In the genomic region with DNA sequence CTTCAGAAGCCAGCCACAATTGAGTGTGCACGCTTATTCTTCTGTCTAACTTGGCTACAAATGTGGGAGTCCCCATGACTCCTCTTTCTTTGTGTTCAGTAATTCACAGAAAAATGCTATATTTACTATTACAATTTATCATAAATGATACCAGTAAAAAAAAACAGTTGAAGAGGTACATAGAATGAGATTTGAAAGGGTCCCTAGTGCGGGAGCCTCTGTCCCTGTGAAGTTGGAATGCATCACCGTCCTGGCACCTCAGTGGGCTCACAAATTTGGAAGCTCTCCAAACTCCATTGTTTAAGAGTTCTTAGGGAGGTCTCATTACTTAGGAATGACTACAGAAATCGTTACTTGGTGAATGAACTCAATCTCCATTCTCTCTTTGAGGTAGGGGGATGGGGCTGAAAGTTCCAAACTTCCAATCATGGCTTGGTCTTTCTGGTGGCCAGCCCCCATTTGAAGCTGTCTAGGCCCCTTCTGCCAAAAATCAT, we compare ENCODE assay signal across 16 cellular contexts.
"Had no signal": no experiment of that assay in that cellular context is flagged by ENCODE, and none has a peak within 500 bp of the region (broad histone marks: within the 10 kb centered on the region; RNA-seq: fewer than 3 reads in every experiment).

No MANE protein-coding gene starts in this region.

- H3K27me3 Mint-ChIP-seq: stimulated activated memory B cell treated with anti-CD40 and anti-IgM and Interleukin-4, amounts not matched to agents 10 μg/mL and 1 μg/mL and 100 μg/mL, for 72 hours had no signal

- H3K9me3 Mint-ChIP-seq: neural crest cell; T-helper 2 cell treated with Interferon-gamma antibody and Interleukin-4, amounts not matched to agents 5 μg/mL and 100 μg/mL, for 36 hours had no signal

- H3K36me3 Mint-ChIP-seq: activated naive CD8-positive, alpha-beta T cell treated with anti-CD3 and anti-CD28 coated beads, Interleukin-2, amount 10 ng/mL, durations not matched to agents 7 days and 5 days; stimulated activated memory B cell treated with anti-CD40 and anti-IgM and Interleukin-4, amounts not matched to agents 10 μg/mL and 1 μg/mL and 100 μg/mL, for 72 hours had no signal

- DNase-seq: activated CD4-positive, alpha-beta T cell treated with anti-CD3 and anti-CD28 coated beads for 1 hour; activated CD8-positive, alpha-beta memory T cell treated with anti-CD3 and anti-CD28 coated beads, Interleukin-2, amount 50 U/mL, for 48 hours; activated effector memory CD4-positive, alpha-beta T cell treated with Interleukin-2 at 50 U/mL for 16 hours; activated naive CD4-positive, alpha-beta T cell treated with anti-CD3 and anti-CD28 coated beads for 36 hours; activated naive CD8-positive, alpha-beta T cell treated with anti-CD3 and anti-CD28 coated beads, Interleukin-2, amount 10 ng/mL, durations not matched to agents 7 days and 5 days; activated T-cell treated with anti-CD3 and anti-CD28 coated beads, Interleukin-2, amount 50 U/mL, for 4 hours; amniotic stem cell; cerebellar nuclear complex; heart left ventricle; naive thymus-derived CD4-positive, alpha-beta T cell; posterior cingulate gyrus; stimulated activated CD4-positive, alpha-beta T cell treated with anti-CD3 and anti-CD28 coated beads, Interleukin-15, amount 100 ng/mL, for 24 hours; trophoblast cell had no signal

- H3K27ac Mint-ChIP-seq: activated naive CD4-positive, alpha-beta T cell treated with anti-CD3 and anti-CD28 coated beads for 36 hours; activated naive CD8-positive, alpha-beta T cell treated with anti-CD3 and anti-CD28 coated beads, Interleukin-2, amount 10 ng/mL, durations not matched to agents 7 days and 5 days; naive thymus-derived CD4-positive, alpha-beta T cell; stimulated activated memory B cell treated with anti-CD40 and anti-IgM and Interleukin-4, amounts not matched to agents 10 μg/mL and 1 μg/mL and 100 μg/mL, for 72 hours; T-helper 2 cell treated with Interferon-gamma antibody and Interleukin-4, amounts not matched to agents 5 μg/mL and 100 μg/mL, for 36 hours had no signal

- H3K4me1 Mint-ChIP-seq: activated naive CD8-positive, alpha-beta T cell treated with anti-CD3 and anti-CD28 coated beads, Interleukin-2, amount 10 ng/mL, durations not matched to agents 7 days and 5 days; naive thymus-derived CD4-positive, alpha-beta T cell; neural crest cell; stimulated activated memory B cell treated with anti-CD40 and anti-IgM and Interleukin-4, amounts not matched to agents 10 μg/mL and 1 μg/mL and 100 μg/mL, for 72 hours had no signal

- H3K4me3 Mint-ChIP-seq: activated naive CD4-positive, alpha-beta T cell treated with anti-CD3 and anti-CD28 coated beads for 36 hours; activated naive CD8-positive, alpha-beta T cell treated with anti-CD3 and anti-CD28 coated beads, Interleukin-2, amount 10 ng/mL, durations not matched to agents 7 days and 5 days; activated T-cell treated with anti-CD3 and anti-CD28 coated beads, Interleukin-2, amount 50 U/mL, for 4 hours; naive thymus-derived CD4-positive, alpha-beta T cell; neural crest cell; stimulated activated memory B cell treated with anti-CD40 and anti-IgM and Interleukin-4, amounts not matched to agents 10 μg/mL and 1 μg/mL and 100 μg/mL, for 72 hours; T-helper 2 cell treated with Interferon-gamma antibody and Interleukin-4, amounts not matched to agents 5 μg/mL and 100 μg/mL, for 36 hours had no signal
